In the genomic region with DNA sequence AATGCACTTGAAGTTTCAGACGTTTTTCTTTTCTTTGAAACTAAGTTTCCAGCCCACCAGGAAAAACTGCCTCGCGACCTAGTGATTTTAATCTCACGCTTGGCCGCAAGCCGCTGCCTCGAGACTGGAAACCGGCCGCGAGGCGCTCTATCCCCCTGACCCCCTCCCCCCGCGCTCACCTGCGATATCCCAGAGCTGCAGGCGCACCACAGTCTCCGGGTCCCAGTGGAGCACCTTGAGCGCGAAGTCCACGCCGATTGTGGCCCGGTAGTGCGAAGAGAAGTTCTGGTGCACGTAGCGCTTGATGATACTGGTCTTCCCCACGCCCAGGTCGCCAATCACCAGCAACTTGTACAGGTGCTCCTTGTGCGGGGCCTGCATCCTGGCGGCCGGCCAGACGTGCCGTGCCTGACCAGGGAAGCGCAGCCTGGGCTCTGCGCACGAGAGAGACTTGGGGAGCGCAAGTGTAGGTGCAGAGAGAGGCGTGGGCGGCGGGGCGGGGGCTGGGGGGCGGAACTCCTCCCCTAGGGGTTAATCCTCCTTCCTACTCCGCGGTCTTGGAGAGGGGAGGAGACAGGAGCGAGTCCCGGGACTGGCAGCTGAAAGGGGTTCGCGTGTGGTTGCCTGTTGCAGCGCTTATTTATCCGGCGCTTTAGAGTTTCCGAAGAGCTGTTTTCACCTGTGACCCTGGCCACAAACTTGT, we compare ENCODE assay signal across 8 cellular contexts. TPM values are rescaled to one million over a fixed set of nuclear protein-coding genes. Genes with fewer than 3 reads are reported as not detected.
DNase-seq lines count a peak whose midpoint lies in the region; ATAC-seq, FAIRE-seq and TF ChIP-seq lines count a peak whose summit lies in the region.

RAB38 (minus strand) TSS at position 440 of the 703 bp plus-strand sequence; CDS start at position 381, 59 bp downstream.

- peaks cover 15% of the 10 kb centered on the region for H3K4me1 Mint-ChIP-seq in Calu3 (ENCODE audit: low read depth, unreplicated experiment)
- peaks cover 47% of the 10 kb centered on the region for H3K4me1 Mint-ChIP-seq in activated T-helper 2 cell treated with anti-CD3 and anti-CD28 coated beads, Interferon-gamma antibody, Interleukin-2, Interleukin-4, amounts not matched to agents 10 μg/mL and 5 μg/mL and 100 μg/mL, durations not matched to agents 14 hours and 24 hours and 36 hours (ENCODE audit: low read depth)

- H3K27ac ChIP-seq in heart left ventricle (no peak within 1 kb of the TSS), psoas muscle (no peak within 1 kb of the TSS)

- intact Hi-C loops in Calu3 (cut with micrococcal nuclease; ENCODE audit: unreplicated experiment) (loop anchor here (1.0 kb wide), 1 partner anchor 71 kb away; no protein-coding TSS in a partner anchor), heart left ventricle (cut with DNase I) (no loop called here), psoas muscle (cut with DNase I) (loop anchor here in 1 of 2 donors (10.0 kb wide), 1 partner anchor 60 kb away; no protein-coding TSS in a partner anchor)
- intact Hi-C loops in activated T-helper 2 cell treated with anti-CD3 and anti-CD28 coated beads, Interferon-gamma antibody, Interleukin-2, Interleukin-4, amounts not matched to agents 10 μg/mL and 5 μg/mL and 100 μg/mL, durations not matched to agents 14 hours and 24 hours and 36 hours (cut with micrococcal nuclease): loop anchor here (2.0 kb wide), 1 partner anchor 162 kb away; the partner anchor contains the start of gene CTSC

- 4 to 6% (median 5%) methylated on average over 29 to 50 of the region's 50 CpGs for WGBS in heart left ventricle, 4 donors
- WGBS in psoas muscle, 3 donors: 5 to 11% (median 6%) methylated on average over 49 to 50 of the region's 50 CpGs

- CTCF ChIA-PET in Calu3 (lab: Charles Lee): interaction anchor here (0.9 kb wide), 1 partner anchor 72 kb away, joined by 4 read pairs; no protein-coding TSS in a partner anchor

- peak within 1 kb of the TSS; percentile 80 for H3K4me3 Mint-ChIP-seq in Calu3 (ENCODE audit: low read depth, unreplicated experiment)
- H3K4me3 Mint-ChIP-seq in activated T-helper 2 cell treated with anti-CD3 and anti-CD28 coated beads, Interferon-gamma antibody, Interleukin-2, Interleukin-4, amounts not matched to agents 10 μg/mL and 5 μg/mL and 100 μg/mL, durations not matched to agents 14 hours and 24 hours and 36 hours (ENCODE audit: low read depth): peak within 1 kb of the TSS; percentile 72

- ATAC-seq in GM21381 (IDR thresholded peaks at IDR 0.05; ENCODE audit: unreplicated experiment): peak; percentile 24
- ATAC-seq in heart left ventricle: peak in 3 of 4 donors; percentile 50 to 59 (median 53)
- peak; percentile 44 to 82 (median 58) for ATAC-seq in psoas muscle
- no peak for ATAC-seq in HG03457 (IDR thresholded peaks at IDR 0.05; ENCODE audit: unreplicated experiment)

- no peaks in the 10 kb centered on the region for H3K9me3 Mint-ChIP-seq in Calu3 (ENCODE audit: low read depth, unreplicated experiment)
- H3K9me3 Mint-ChIP-seq in activated T-helper 2 cell treated with anti-CD3 and anti-CD28 coated beads, Interferon-gamma antibody, Interleukin-2, Interleukin-4, amounts not matched to agents 10 μg/mL and 5 μg/mL and 100 μg/mL, durations not matched to agents 14 hours and 24 hours and 36 hours: no peaks in the 10 kb centered on the region

- FAIRE-seq in GM12892 (lab: Jason Lieb, UNC): no peak

- TF ChIP-seq POLR2A in heart left ventricle (IDR thresholded peaks at IDR 0.05): no peak
- no peak for TF ChIP-seq POLR2A in GM12892 (IDR thresholded peaks at IDR 0.05; ENCODE audit: low read depth, low read length)

- TF ChIP-seq CTCF in Calu3 (IDR thresholded peaks at IDR 0.05; ENCODE audit: unreplicated experiment) (no peak), heart left ventricle (IDR thresholded peaks at IDR 0.05) (no peak), psoas muscle (IDR thresholded peaks at IDR 0.05) (no peak)

- peaks cover 0 to 17% (median 5%) of the 10 kb centered on the region in 12 donors for H3K4me1 ChIP-seq in heart left ventricle
- no peaks in the 10 kb centered on the region for H3K4me1 ChIP-seq in psoas muscle

- H3K27me3 Mint-ChIP-seq in Calu3 (ENCODE audit: unreplicated experiment): no peaks in the 10 kb centered on the region
- H3K27me3 Mint-ChIP-seq in activated T-helper 2 cell treated with anti-CD3 and anti-CD28 coated beads, Interferon-gamma antibody, Interleukin-2, Interleukin-4, amounts not matched to agents 10 μg/mL and 5 μg/mL and 100 μg/mL, durations not matched to agents 14 hours and 24 hours and 36 hours (ENCODE audit: low read depth): peaks cover 15% of the 10 kb centered on the region

- no peaks in the 10 kb centered on the region for H3K27me3 ChIP-seq in heart left ventricle
- no peaks in the 10 kb centered on the region for H3K27me3 ChIP-seq in psoas muscle (ENCODE audit: insufficient read depth in 3 of 3, low read length in 2 of 3)

- H3K36me3 ChIP-seq in heart left ventricle (no peaks in the 10 kb centered on the region), psoas muscle (ENCODE audit: insufficient read depth in 1 of 2, low read depth in 1 of 2) (no peaks in the 10 kb centered on the region)

- H3K4me3 ChIP-seq in heart left ventricle (peak within 1 kb of the TSS in 11 of 12 donors; percentile 28 to 58 (median 49)), psoas muscle (peak within 1 kb of the TSS; percentile 66)

- DNase-seq in Calu3 (peak; percentile 69), Kasumi-1 (lab: John Stamatoyannopoulos, UW) (peak; percentile 35 to 42), heart left ventricle (peak in 3 of 5 donors; percentile 18 to 67 (median 29)), psoas muscle (peak; percentile 30 to 60), GM12892 (ENCODE audit: insufficient read length) (no peak)
- peak; percentile 11 for DNase-seq in activated T-helper 2 cell treated with anti-CD3 and anti-CD28 coated beads, Interferon-gamma antibody, Interleukin-2, Interleukin-4, amounts not matched to agents 10 μg/mL and 5 μg/mL and 100 μg/mL, durations not matched to agents 14 hours and 24 hours and 36 hours (ENCODE audit: low spot score)

- peaks cover 14% of the 10 kb centered on the region for H3K36me3 Mint-ChIP-seq in Calu3 (ENCODE audit: insufficient read depth, unreplicated experiment)
- H3K36me3 Mint-ChIP-seq in activated T-helper 2 cell treated with anti-CD3 and anti-CD28 coated beads, Interferon-gamma antibody, Interleukin-2, Interleukin-4, amounts not matched to agents 10 μg/mL and 5 μg/mL and 100 μg/mL, durations not matched to agents 14 hours and 24 hours and 36 hours (ENCODE audit: low read depth): no peaks in the 10 kb centered on the region

- H3K27ac Mint-ChIP-seq in Calu3 (ENCODE audit: unreplicated experiment): peak within 1 kb of the TSS; percentile 60
- H3K27ac Mint-ChIP-seq in activated T-helper 2 cell treated with anti-CD3 and anti-CD28 coated beads, Interferon-gamma antibody, Interleukin-2, Interleukin-4, amounts not matched to agents 10 μg/mL and 5 μg/mL and 100 μg/mL, durations not matched to agents 14 hours and 24 hours and 36 hours: peak within 1 kb of the TSS; percentile 47

- H3K9me3 ChIP-seq in heart left ventricle: no peaks in the 10 kb centered on the region
- no peaks in the 10 kb centered on the region for H3K9me3 ChIP-seq in psoas muscle

- no TSS peak for BruUV-seq in Calu3 (replicated peaks; lab: Mats Ljungman, UMichigan)

RNA-seq across cellular contexts. Expression of gene RAB38, which starts in this region (rescaled TPM):
- total RNA-seq in Calu3 (2022): 6.3 and 7.3 TPM in 2 replicates
- total RNA-seq in activated T-helper 2 cell treated with anti-CD3 and anti-CD28 coated beads, Interferon-gamma antibody, Interleukin-2, Interleukin-4, amounts not matched to agents 10 μg/mL and 5 μg/mL and 100 μg/mL, durations not matched to agents 14 hours and 24 hours and 36 hours: 2.0 and 2.3 TPM in 2 replicates
- 1 to 10 TPM in 2 of 9 donors, under 1 TPM in 6, not detected in 1; 0.25 to 1.5 (median 0.47) TPM for total RNA-seq in heart left ventricle
- polyA plus RNA-seq in heart left ventricle: 1 to 10 TPM in 1 of 2 donors, not detected in 1; 1.5 TPM
- total RNA-seq in psoas muscle: under 1 TPM in 3 of 4 donors, not detected in 1; 0.20 to 0.29 (median 0.28) TPM
- polyA plus RNA-seq in psoas muscle: under 1 TPM; 0.21 to 0.63 (median 0.21) TPM
- 2.2 TPM for polyA plus RNA-seq in GM12892 (2012; ENCODE audit: missing spikeins)

Comparison
In these comparisons a context has a peak if more than half of its experiments do, and no peak if none do; other contexts are left out.
1. Peak in DNase-seq, ATAC-seq and H3K4me3 ChIP-seq in psoas muscle; RNA of the gene not detected or under 1 TPM.
2. intact Hi-C loops: an anchor here in Calu3 (1.0 kb wide) and activated T-helper 2 cell treated with anti-CD3 and anti-CD28 coated beads, Interferon-gamma antibody, Interleukin-2, Interleukin-4, amounts not matched to agents 10 μg/mL and 5 μg/mL and 100 μg/mL, durations not matched to agents 14 hours and 24 hours and 36 hours (2.0 kb wide); none called in heart left ventricle.